ENCODE assay signal across 12 cellular contexts in the genomic region with DNA sequence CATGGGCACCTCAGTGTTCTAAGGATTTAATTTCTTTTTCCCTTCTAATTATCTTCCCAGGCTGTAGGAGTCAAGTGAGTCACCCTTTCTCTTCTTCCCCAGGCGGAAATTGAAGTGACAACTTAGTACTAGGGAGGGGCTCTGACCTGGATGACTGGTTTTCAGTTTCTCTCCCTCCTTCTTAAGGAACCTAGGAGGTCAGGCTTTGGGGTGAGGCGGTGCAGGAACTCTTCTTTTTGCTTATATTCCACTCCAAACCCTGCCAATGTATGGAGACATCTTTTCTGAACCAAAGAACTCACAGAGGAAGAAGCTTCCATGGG. TPM values are rescaled to one million over a fixed set of nuclear protein-coding genes. Genes with fewer than 3 reads are reported as not detected.
DNase-seq lines count a peak whose midpoint lies in the region; ATAC-seq and TF ChIP-seq lines count a peak whose summit lies in the region.
"Had no signal": no experiment of that assay in that cellular context is flagged by ENCODE, and none has a peak within 500 bp of the region (broad histone marks: within the 10 kb centered on the region; RNA-seq: fewer than 3 reads in every experiment).

No MANE protein-coding gene starts in this region.

- 31 to 45% methylated on average over 2 of the region's 2 CpGs for WGBS in esophagus squamous epithelium, 2 donors
- WGBS in body of pancreas, 2 donors: 75 to 89% methylated on average over 2 of the region's 2 CpGs

- H3K4me1 Mint-ChIP-seq in T-helper 1 cell treated with Interleukin-12 subunit alpha and Interleukin-12 subunit beta and Interleukin-4 antibody, amounts not matched to agents 30 μg/mL and 1 μg/mL, for 36 hours (ENCODE audit: low read depth): peaks cover 37% of the 10 kb centered on the region

- no peaks in the 10 kb centered on the region for H3K27me3 ChIP-seq in esophagus squamous epithelium
- H3K27me3 ChIP-seq in body of pancreas: no peaks in the 10 kb centered on the region
- H3K27me3 ChIP-seq: stomach had no signal

- H3K9me3 Mint-ChIP-seq in T-helper 1 cell treated with Interleukin-12 subunit alpha and Interleukin-12 subunit beta and Interleukin-4 antibody, amounts not matched to agents 30 μg/mL and 1 μg/mL, for 36 hours: no peaks in the 10 kb centered on the region

- DNase-seq in AG10803 (ENCODE audit: low read depth): peak; percentile 13
- no peak for DNase-seq in esophagus squamous epithelium (lab: John Stamatoyannopoulos, UW)
- no peak for DNase-seq in COR-L47 (lab: John Stamatoyannopoulos, UW)
- no peak for DNase-seq in body of pancreas
- DNase-seq in activated CD8-positive, alpha-beta memory T cell treated with anti-CD3 and anti-CD28 coated beads, Interleukin-2, amount 50 U/mL, for 48 hours: no peak
- DNase-seq in NK-92 treated with Interleukin-12 subunit alpha and Interleukin-12 subunit beta, amount 100 ng/mL, for 24 hours (lab: John Stamatoyannopoulos, UW): no peak
- DNase-seq: kidney, NCI-H446, right cardiac atrium, stomach had no signal

- H3K4me1 ChIP-seq in esophagus squamous epithelium: peaks cover 12 to 74% (median 33%) of the 10 kb centered on the region in 3 donors
- H3K4me1 ChIP-seq in body of pancreas: peaks cover 21% of the 10 kb centered on the region

- no peak for TF ChIP-seq CTCF in AG10803 (conservative IDR thresholded peaks at IDR 0.05; ENCODE audit: low read length)
- no peak for TF ChIP-seq CTCF in esophagus squamous epithelium (IDR thresholded peaks at IDR 0.05)
- no peak for TF ChIP-seq CTCF in body of pancreas (IDR thresholded peaks at IDR 0.05)

- H3K4me3 Mint-ChIP-seq in T-helper 1 cell treated with Interleukin-12 subunit alpha and Interleukin-12 subunit beta and Interleukin-4 antibody, amounts not matched to agents 30 μg/mL and 1 μg/mL, for 36 hours: no peak overlapping the region

- peak; percentile 21 for ATAC-seq in GM19438 (IDR thresholded peaks at IDR 0.05; ENCODE audit: low read depth, unreplicated experiment)
- ATAC-seq in body of pancreas: no peak

- peak overlapping the region; percentile 77 to 90 (median 89) for H3K27ac ChIP-seq in esophagus squamous epithelium
- no peak overlapping the region for H3K27ac ChIP-seq in body of pancreas

- H3K27me3 Mint-ChIP-seq in T-helper 1 cell treated with Interleukin-12 subunit alpha and Interleukin-12 subunit beta and Interleukin-4 antibody, amounts not matched to agents 30 μg/mL and 1 μg/mL, for 36 hours (ENCODE audit: low read depth): no peaks in the 10 kb centered on the region

- H3K4me3 ChIP-seq in AG10803 (ENCODE audit: low read length) (no peak overlapping the region), esophagus squamous epithelium (peak overlapping the region in 3 of 4 donors; percentile 14 to 25 (median 15)), body of pancreas (no peak overlapping the region)
- H3K4me3 ChIP-seq: stomach had no signal

- TF ChIP-seq POLR2A in esophagus squamous epithelium (IDR thresholded peaks at IDR 0.05): no peak
- no peak for TF ChIP-seq POLR2A in body of pancreas (IDR thresholded peaks at IDR 0.05)

- H3K36me3 ChIP-seq in esophagus squamous epithelium (peaks cover 3 to 77% (median 10%) of the 10 kb centered on the region in 3 donors), body of pancreas (replicated peaks in 1 of 2; ENCODE audit: insufficient read depth in 1 of 2, low read depth in 2 of 2) (peaks cover 0 to 9% of the 10 kb centered on the region in 2 donors)

- intact Hi-C loops in esophagus squamous epithelium (cut with DNase I): no loop called here
- intact Hi-C loops in body of pancreas (cut with DNase I): no loop called here

- peak overlapping the region; percentile 17 for H3K27ac Mint-ChIP-seq in T-helper 1 cell treated with Interleukin-12 subunit alpha and Interleukin-12 subunit beta and Interleukin-4 antibody, amounts not matched to agents 30 μg/mL and 1 μg/mL, for 36 hours

- H3K9me3 ChIP-seq in esophagus squamous epithelium: no peaks in the 10 kb centered on the region
- no peaks in the 10 kb centered on the region for H3K9me3 ChIP-seq in body of pancreas
- H3K9me3 ChIP-seq: stomach had no signal

- peaks cover 47% of the 10 kb centered on the region for H3K36me3 Mint-ChIP-seq in T-helper 1 cell treated with Interleukin-12 subunit alpha and Interleukin-12 subunit beta and Interleukin-4 antibody, amounts not matched to agents 30 μg/mL and 1 μg/mL, for 36 hours (ENCODE audit: low read depth)

RNA-seq across cellular contexts. Expression of a gene that starts 12.6 kb away (rescaled TPM):
- 10 to 100 TPM; 61.4 to 98.4 (median 76.7) TPM for total RNA-seq in esophagus squamous epithelium
- 10 to 100 TPM; 17.6 to 48.5 TPM for total RNA-seq in body of pancreas

RNA-seq across cellular contexts. Expression of a gene that starts 23.0 kb away (rescaled TPM):
- 10 to 100 TPM in 3 of 4 donors, 1 to 10 TPM in 1; 9.5 to 26.6 (median 14.7) TPM for total RNA-seq in esophagus squamous epithelium
- total RNA-seq in body of pancreas: 1 to 10 TPM; 3.3 to 7.3 TPM

RNA-seq across cellular contexts. Expression of a gene that starts 30.8 kb away (rescaled TPM):
- total RNA-seq in esophagus squamous epithelium (under 1 TPM in 2 of 4 donors, not detected in 2; 0.56 to 0.95 TPM), body of pancreas (under 1 TPM in 1 of 2 donors, not detected in 1; 0.26 TPM)

RNA-seq across cellular contexts. Expression of a gene that starts 31.5 kb away (rescaled TPM):
- 10 to 100 TPM in 2 of 4 donors, 1 to 10 TPM in 2; 8.0 to 21.2 (median 9.8) TPM for total RNA-seq in esophagus squamous epithelium
- total RNA-seq in body of pancreas: 10 to 100 TPM; 15.5 to 17.4 TPM

RNA-seq across cellular contexts. Expression of a gene that starts 31.9 kb away (rescaled TPM):
- total RNA-seq in esophagus squamous epithelium (10 to 100 TPM; 44.0 to 82.0 (median 70.9) TPM), body of pancreas (10 to 100 TPM; 32.9 to 46.8 TPM)

Comparison
In these comparisons a context has a peak if more than half of its experiments do, and no peak if none do; other contexts are left out.
1. H3K4me3 ChIP-seq: peak in esophagus squamous epithelium (3 of 4); none in AG10803 (single experiment) and body of pancreas (0 of 2).
2. H3K27ac ChIP-seq: peak in esophagus squamous epithelium (4 of 4); none in body of pancreas (0 of 4).